ENCODE assay signal across 20 cellular contexts in the genomic region with DNA sequence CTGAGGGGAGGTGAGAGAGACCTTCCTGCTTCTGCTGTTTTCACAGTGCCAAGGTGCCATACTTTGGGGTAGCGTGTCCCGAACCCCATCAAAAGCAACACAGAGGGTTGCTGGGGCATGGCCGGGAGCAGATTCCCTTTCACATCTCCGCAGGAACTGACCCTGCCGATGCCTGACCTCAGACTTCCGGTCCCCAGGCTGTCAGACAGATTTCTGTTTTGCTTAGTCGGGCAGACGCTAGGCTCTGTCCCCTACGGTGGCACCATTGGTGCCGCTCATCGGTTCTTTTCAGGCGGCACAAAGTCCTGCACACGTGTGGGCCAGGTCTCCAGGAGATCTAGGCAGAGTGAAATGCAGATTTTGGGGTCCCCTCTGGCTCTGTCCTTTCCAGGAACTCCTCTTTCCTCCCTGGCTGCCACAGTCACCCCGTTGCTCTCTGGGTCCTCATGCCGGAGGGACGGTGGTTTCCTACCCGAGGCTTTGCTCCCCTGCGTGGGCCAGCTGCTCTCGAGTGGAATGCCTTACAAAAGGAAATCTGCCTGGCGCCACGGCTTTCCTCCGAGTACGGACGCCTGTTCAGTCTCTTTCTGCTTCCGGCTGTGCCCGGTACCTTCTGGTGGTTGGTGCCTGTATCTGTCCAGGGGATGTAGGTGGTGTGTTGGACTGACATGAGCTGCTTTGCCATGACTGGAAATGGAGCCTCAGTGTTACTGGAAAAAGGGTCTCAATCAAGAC. TPM values are rescaled to one million over a fixed set of nuclear protein-coding genes. Genes with fewer than 3 reads are reported as not detected.
DNase-seq lines count a peak whose midpoint lies in the region; ATAC-seq and TF ChIP-seq lines count a peak whose summit lies in the region.
"Had no signal": no experiment of that assay in that cellular context is flagged by ENCODE, and none has a peak within 500 bp of the region (broad histone marks: within the 10 kb centered on the region; RNA-seq: fewer than 3 reads in every experiment).

No MANE protein-coding gene starts in this region.

- no peaks in the 10 kb centered on the region for H3K79me1 ChIP-seq in IMR-90 (ENCODE audit: low read depth in 1 of 2, low read length in 2 of 2)

- no peak overlapping the region for H3K4ac ChIP-seq in IMR-90 (ENCODE audit: low read depth, low read length)

- H4K8ac ChIP-seq in IMR-90 (ENCODE audit: low read depth in 2 of 2, low read length in 2 of 2) = no peak overlapping the region

- H3K4me2 ChIP-seq in IMR-90 (ENCODE audit: low read depth, low read length) = no peak overlapping the region
- H3K4me2 ChIP-seq: GM23338 had no signal

- ATAC-seq in IMR-90 (ENCODE audit: low read depth) (no peak), GM21825 (IDR thresholded peaks at IDR 0.05; ENCODE audit: unreplicated experiment) (no peak)
- ATAC-seq: GM23338, Panc1 had no signal

- no peak overlapping the region for H2AK9ac ChIP-seq in IMR-90 (replicated peaks; ENCODE audit: low read depth, low read length, poor library complexity)

- H3K4me1 ChIP-seq in IMR-90 (ENCODE audit: control insufficient read depth, insufficient read depth, low read length) (no peaks in the 10 kb centered on the region), spleen (no peaks in the 10 kb centered on the region)
- H3K4me1 ChIP-seq: BE2C had no signal

- no peaks in the 10 kb centered on the region for H3K36me3 ChIP-seq in IMR-90 (ENCODE audit: control insufficient read depth, insufficient read depth, low read length)
- peaks cover 0 to 38% (median 2%) of the 10 kb centered on the region in 6 donors for H3K36me3 ChIP-seq in spleen
- H3K36me3 ChIP-seq: BE2C had no signal

- TF ChIP-seq POLR2A in IMR-90 (IDR thresholded peaks at IDR 0.05; ENCODE audit: low read depth, low read length) (no peak), spleen (IDR thresholded peaks at IDR 0.05) (no peak)

- H2BK15ac ChIP-seq in IMR-90 (ENCODE audit: low read depth, low read length) = no peak overlapping the region

- no TSS peak for BruUV-seq in IMR-90 (replicated peaks; lab: Mats Ljungman, UMichigan)

- H3K18ac ChIP-seq in IMR-90 (ENCODE audit: low read depth, low read length) = no peak overlapping the region

- H3K23ac ChIP-seq in IMR-90 (ENCODE audit: low read depth, low read length) = no peak overlapping the region

- H3K4me3 ChIP-seq in IMR-90 (ENCODE audit: insufficient read depth, low read depth, low read length) = no peak overlapping the region
- no peak overlapping the region for H3K4me3 ChIP-seq in coronary artery
- H3K4me3 ChIP-seq in spleen = peak overlapping the region in 1 of 8 donors; percentile 19
- H3K4me3 ChIP-seq: GM23338, SK-N-MC had no signal

- 85% methylated on average over 23 of the region's 26 CpGs; no CpG with 5 or more reads in 1 of the 2 experiments for WGBS in IMR-90 (ENCODE audit: extremely low coverage in 2 of 2, insufficient read length in 1 of 2), 2 experiments
- 74 to 87% (median 86%) methylated on average over 25 to 26 of the region's 26 CpGs for WGBS in spleen, 5 donors

- H2BK5ac ChIP-seq in IMR-90 (ENCODE audit: low read depth, low read length, poor library complexity, severe bottlenecking) = no peak overlapping the region

- H3K9ac ChIP-seq in IMR-90 (ENCODE audit: low read depth, low read length) = no peak overlapping the region

- H3K27me3 ChIP-seq in IMR-90 (ENCODE audit: control insufficient read depth, insufficient read depth, low read length) (peaks cover 3% of the 10 kb centered on the region; the same call in 1 of the 2 replicates), spleen (replicated peaks in 1 of 7) (no peaks in the 10 kb centered on the region)
- H3K27me3 ChIP-seq: BE2C had no signal

- no peak overlapping the region for H2AK5ac ChIP-seq in IMR-90 (ENCODE audit: low read depth, low read length)

- no peak overlapping the region for H3K27ac ChIP-seq in IMR-90 (ENCODE audit: insufficient read depth, low read length)
- H3K27ac ChIP-seq in coronary artery = no peak overlapping the region
- no peak overlapping the region for H3K27ac ChIP-seq in spleen
- H3K27ac ChIP-seq: SK-N-MC had no signal

- DNase-seq in IMR-90 (no peak), coronary artery (ENCODE audit: low spot score) (peak; percentile 50), mesenteric fat pad (ENCODE audit: low spot score) (peak; percentile 76), spleen (peak; percentile 71), GM19240 (ENCODE audit: insufficient read length, low spot score) (no peak), NCI-H2107 treated with DMSO at 0.1 percent for 48 hours (lab: John Stamatoyannopoulos, UW; ENCODE audit: unreplicated experiment) (no peak), KBM-7 (no peak)
- DNase-seq: BE2C; Calu3; CD4-positive, alpha-beta memory T cell; Kasumi-1; MM.1S; NCI-H1092 treated with DMSO at 0.1 percent for 48 hours; NCI-H2227 treated with DMSO at 0.1 percent for 48 hours; NCI-H524; Right ventricle myocardium superior had no signal

- dilution Hi-C loops in IMR-90 (cut with HindIII; ENCODE audit: low sequenced_read_pairs, unreplicated experiment) = no loop called here

- no peak overlapping the region for H4K5ac ChIP-seq in IMR-90 (ENCODE audit: low read depth, low read length)

- H3K56ac ChIP-seq in IMR-90 (ENCODE audit: extremely low read depth, insufficient read depth, low read length) = no peak overlapping the region

- H4K20me1 ChIP-seq in IMR-90 (ENCODE audit: insufficient read depth, low read length) = no peaks in the 10 kb centered on the region

- TF ChIP-seq RAD21 in IMR-90 (IDR thresholded peaks at IDR 0.05; ENCODE audit: low read length) = no peak

- H3K9me3 ChIP-seq in IMR-90 (ENCODE audit: control insufficient read depth, insufficient read depth, low read length) (peaks cover 7% of the 10 kb centered on the region), spleen (peaks cover 0 to 18% (median 15%) of the 10 kb centered on the region in 8 donors)
- H3K9me3 ChIP-seq: BE2C had no signal

- no peak overlapping the region for H2BK20ac ChIP-seq in IMR-90 (ENCODE audit: low read depth, low read length)

- POLR2A ChIA-PET in IMR-90 (lab: Charles Lee; ENCODE audit: unreplicated experiment) = no interaction called here

- no peak for TF ChIP-seq CTCF in IMR-90 (conservative IDR thresholded peaks at IDR 0.05; ENCODE audit: low read depth, low read length)
- TF ChIP-seq CTCF in coronary artery (IDR thresholded peaks at IDR 0.05) = no peak
- no peak for TF ChIP-seq CTCF in spleen (IDR thresholded peaks at IDR 0.05 in 8 of 11, conservative IDR thresholded peaks at IDR 0.05 in 3 of 11)

- no peaks in the 10 kb centered on the region for H3K9me1 ChIP-seq in IMR-90 (ENCODE audit: insufficient read depth, low read length)

- CTCF ChIA-PET in IMR-90 (lab: Yijun Ruan, JAX) = no interaction called here

- H3K14ac ChIP-seq in IMR-90 (replicated peaks; ENCODE audit: low read depth, low read length) = no peak overlapping the region

- no peak overlapping the region for H2BK120ac ChIP-seq in IMR-90 (ENCODE audit: low read depth, low read length)

- no peak overlapping the region for H4K91ac ChIP-seq in IMR-90 (ENCODE audit: insufficient read depth, low read depth, low read length)

- in situ Hi-C loops in IMR-90 (cut with MboI; ENCODE audit: low sequenced_read_pairs) (no loop called here), KBM-7 (cut with MboI; ENCODE audit: low pct_unique_long_range_greater_than_20kb, low sequenced_read_pairs) (no loop called here)

- intact Hi-C loops in IMR-90 (cut with micrococcal nuclease) = no loop called here
- intact Hi-C loops in spleen (cut with DNase I; ENCODE audit: low total_unique reads) = no loop called here

- peak overlapping the region; percentile 21 for H2AFZ ChIP-seq in IMR-90 (replicated peaks; ENCODE audit: low read length, poor library complexity)
- H2AFZ ChIP-seq: GM23338 had no signal

TF ChIP-seq in IMR-90, 13 proteins besides CTCF, POLR2A, EP300 and RAD21:
- no peak for TF ChIP-seq MXI1 (IDR thresholded peaks at IDR 0.05; ENCODE audit: borderline replicate concordance, low read depth, low read length)

RNA-seq across cellular contexts. Expression of gene RTP5, which starts 39.3 kb away (rescaled TPM):
- not detected in 2 replicates for total RNA-seq in IMR-90 (2012; rRNA removed)
- not detected in 2 replicates for polyA plus RNA-seq in IMR-90 (2012; rRNA removed)
- not detected in 2 replicates for polyA plus RNA-seq in IMR-90 (2012; cell fraction: cytosol; rRNA removed)
- not detected in 2 replicates for polyA plus RNA-seq in IMR-90 (2012; cell fraction: nucleus; rRNA removed; ENCODE audit: low replicate concordance)
- total RNA-seq in mesenteric fat pad = not detected
- 1 to 10 TPM in 4 of 7 donors, under 1 TPM in 3; 0.34 to 2.2 (median 1.0) TPM for total RNA-seq in spleen
- polyA plus RNA-seq in spleen = under 1 TPM; 0.39 to 0.93 (median 0.49) TPM
- total RNA-seq: Calu3, GM23338, Right ventricle myocardium superior had no signal
- polyA plus RNA-seq: CD4-positive, alpha-beta memory T cell; GM23338 had no signal

RNA-seq across cellular contexts. Expression of gene PDCD1, which starts 50.2 kb away (rescaled TPM):
- total RNA-seq in IMR-90 (2012; rRNA removed) (not detected in 2 replicates), mesenteric fat pad (0.42 TPM), spleen (1 to 10 TPM; 3.1 to 7.9 (median 5.4) TPM)
- polyA plus RNA-seq in IMR-90 (2012; rRNA removed) (not detected in 2 replicates), spleen (1 to 10 TPM; 2.7 to 7.3 (median 5.2) TPM)
- polyA plus RNA-seq in IMR-90 (2012; cell fraction: cytosol; rRNA removed) = not detected in 2 replicates
- polyA plus RNA-seq in IMR-90 (2012; cell fraction: nucleus; rRNA removed; ENCODE audit: low replicate concordance) = not detected in 2 replicates
- total RNA-seq: Calu3 had no signal

Comparison
In these comparisons a context has a peak if more than half of its experiments do, and no peak if none do; other contexts are left out.
1. DNase-seq: peak in coronary artery (single experiment), mesenteric fat pad (single experiment) and spleen (single experiment); none in IMR-90 (single experiment), GM19240 (single experiment), NCI-H2107 treated with DMSO at 0.1 percent for 48 hours (single experiment) and KBM-7 (single experiment).